In genomic region chr17:67456889-67457288, GRCh38 we compare ENCODE assay signal across 33 cellular contexts.
DNase-seq lines count a peak whose midpoint lies in the region; ATAC-seq, FAIRE-seq and TF ChIP-seq lines count a peak whose summit lies in the region.
"Had no signal": no experiment of that assay in that cellular context is flagged by ENCODE, and none has a peak within 500 bp of the region (broad histone marks: within the 10 kb centered on the region; RNA-seq: fewer than 3 reads in every experiment).

No MANE protein-coding gene starts in this region.

- no peaks in the 10 kb centered on the region for H3K27me3 Mint-ChIP-seq in activated CD4-positive, alpha-beta memory T cell treated with anti-CD3 and anti-CD28 coated beads for 36 hours
- H3K27me3 Mint-ChIP-seq in activated CD4-positive, alpha-beta memory T cell treated with anti-CD3 and anti-CD28 coated beads, Interleukin-2, amount 10 ng/mL, durations not matched to agents 7 days and 5 days, result no peaks in the 10 kb centered on the region
- H3K27me3 Mint-ChIP-seq in CD8-positive, alpha-beta T cell (ENCODE audit: low read depth), result no peaks in the 10 kb centered on the region
- H3K27me3 Mint-ChIP-seq in activated T-cell treated with anti-CD3 and anti-CD28 coated beads, Interleukin-2, amount 50 U/mL, for 72 hours (ENCODE audit: low read depth), result no peaks in the 10 kb centered on the region

- POLR2A ChIA-PET in activated CD4-positive, alpha-beta memory T cell treated with anti-CD3 and anti-CD28 coated beads for 36 hours (lab: Charles Lee), result interaction anchor here (1.2 kb wide), 1 partner anchor 16 kb away, joined by 4 read pairs; no protein-coding TSS in a partner anchor
- POLR2A ChIA-PET in activated CD4-positive, alpha-beta memory T cell treated with anti-CD3 and anti-CD28 coated beads, Interleukin-2, amount 10 ng/mL, durations not matched to agents 7 days and 5 days (lab: Charles Lee), result interaction anchor here (1.3 to 2.4 kb wide), 5 partner anchors 10 to 88 kb away, joined by 3 to 11 read pairs (median 4); no protein-coding TSS in a partner anchor
- POLR2A ChIA-PET in CD8-positive, alpha-beta T cell (lab: Charles Lee), result interaction anchor here (1.1 to 4.8 kb wide), 4 partner anchors 10 to 22 kb away, joined by 4 to 26 read pairs (median 6); no protein-coding TSS in a partner anchor
- POLR2A ChIA-PET in HepG2 (lab: Yijun Ruan, JAX), result no interaction called here

- no peaks in the 10 kb centered on the region for H3K9me3 ChIP-seq in CD8-positive, alpha-beta T cell (ENCODE audit: low read length)
- H3K9me3 ChIP-seq in HepG2 (ENCODE audit: low read length), result peaks cover 5% of the 10 kb centered on the region
- H3K9me3 ChIP-seq: BE2C, colonic mucosa, esophagus squamous epithelium, ovary, testis, uterus had no signal

- no peak overlapping the region for H3K4me2 ChIP-seq in HepG2 (ENCODE audit: low read depth, low read length)
- H3K4me2 ChIP-seq: A549 had no signal

- peaks cover 66% of the 10 kb centered on the region for H3K4me1 Mint-ChIP-seq in activated CD4-positive, alpha-beta memory T cell treated with anti-CD3 and anti-CD28 coated beads for 36 hours (ENCODE audit: low read depth)
- peaks cover 41% of the 10 kb centered on the region for H3K4me1 Mint-ChIP-seq in activated CD4-positive, alpha-beta memory T cell treated with anti-CD3 and anti-CD28 coated beads, Interleukin-2, amount 10 ng/mL, durations not matched to agents 7 days and 5 days
- peaks cover 85% of the 10 kb centered on the region for H3K4me1 Mint-ChIP-seq in CD8-positive, alpha-beta T cell (ENCODE audit: low read depth)
- H3K4me1 Mint-ChIP-seq in activated T-cell treated with anti-CD3 and anti-CD28 coated beads, Interleukin-2, amount 50 U/mL, for 72 hours (ENCODE audit: low read depth), result peaks cover 54% of the 10 kb centered on the region
- H3K4me1 Mint-ChIP-seq: mesothelial cell of epicardium, nephron had no signal

- TF ChIP-seq RAD21 in HepG2 (CRISPR knock-in tag; IDR thresholded peaks at IDR 0.05), result no peak

- H3K36me3 ChIP-seq in CD8-positive, alpha-beta T cell (ENCODE audit: insufficient read depth, low read length), result no peaks in the 10 kb centered on the region
- no peaks in the 10 kb centered on the region; a peak in 1 of 5 replicates for H3K36me3 ChIP-seq in HepG2 (replicated peaks in 1 of 2; ENCODE audit: control insufficient read depth in 1 of 2, insufficient read depth in 2 of 2, low read length in 2 of 2)
- H3K36me3 ChIP-seq: BE2C, colonic mucosa, esophagus squamous epithelium, gastroesophageal sphincter, ovary, uterus had no signal

- intact Hi-C loops in activated CD4-positive, alpha-beta memory T cell treated with anti-CD3 and anti-CD28 coated beads for 36 hours (cut with micrococcal nuclease), result no loop called here
- intact Hi-C loops in CD8-positive, alpha-beta T cell (cut with DNase I, micrococcal nuclease), result no loop called here
- intact Hi-C loops in HepG2 (cut with micrococcal nuclease; ENCODE audit: unreplicated experiment), result no loop called here

- no TSS peak for BruUV-seq in HepG2 (replicated peaks; lab: Mats Ljungman, UMichigan)

- H3K4me3 ChIP-seq in CD8-positive, alpha-beta T cell (ENCODE audit: low read depth, low read length), result no peak overlapping the region
- no peak overlapping the region for H3K4me3 ChIP-seq in HepG2 (replicated peaks in 1 of 3; ENCODE audit: insufficient read depth in 1 of 3, low read depth in 2 of 3, low read length in 3 of 3)
- H3K4me3 ChIP-seq: A549, colonic mucosa, esophagus squamous epithelium, gastroesophageal sphincter, left ventricle myocardium inferior, ovary, testis, uterus had no signal

- no peak for TF ChIP-seq POLR2A in HepG2 (IDR thresholded peaks at IDR 0.05; ENCODE audit: insufficient read depth in 1 of 2, low read depth in 2 of 2, low read length in 2 of 2)

- no peaks in the 10 kb centered on the region for H3K79me2 ChIP-seq in HepG2 (ENCODE audit: insufficient read depth, low read length)

- peaks cover 19% of the 10 kb centered on the region for H3K36me3 Mint-ChIP-seq in activated CD4-positive, alpha-beta memory T cell treated with anti-CD3 and anti-CD28 coated beads for 36 hours
- peaks cover 37% of the 10 kb centered on the region for H3K36me3 Mint-ChIP-seq in activated CD4-positive, alpha-beta memory T cell treated with anti-CD3 and anti-CD28 coated beads, Interleukin-2, amount 10 ng/mL, durations not matched to agents 7 days and 5 days (ENCODE audit: low read depth)
- peaks cover 27% of the 10 kb centered on the region for H3K36me3 Mint-ChIP-seq in CD8-positive, alpha-beta T cell
- peaks cover 15 to 24% of the 10 kb centered on the region in 2 donors for H3K36me3 Mint-ChIP-seq in activated T-cell treated with anti-CD3 and anti-CD28 coated beads, Interleukin-2, amount 50 U/mL, for 72 hours (ENCODE audit: insufficient read depth in 2 of 2)

- DNase-seq in activated CD4-positive, alpha-beta memory T cell treated with anti-CD3 and anti-CD28 coated beads for 36 hours, result no peak
- DNase-seq in activated CD4-positive, alpha-beta memory T cell treated with anti-CD3 and anti-CD28 coated beads, Interleukin-2, amount 10 ng/mL, durations not matched to agents 7 days and 5 days, result no peak
- DNase-seq in CD8-positive, alpha-beta T cell, result peak in 1 of 7 experiments; percentile 43
- DNase-seq in activated T-cell treated with anti-CD3 and anti-CD28 coated beads, Interleukin-2, amount 50 U/mL, for 72 hours, result no peak
- DNase-seq in HepG2 (ENCODE audit: low spot score), result no peak
- no peak for DNase-seq in GF-D8 (lab: John Stamatoyannopoulos, UW)
- no peak for DNase-seq in NCI-H1105 (lab: John Stamatoyannopoulos, UW)
- DNase-seq: amniotic stem cell; BE2C; colonic mucosa; DND-41; effector memory CD4-positive, alpha-beta T cell; esophagus squamous epithelium; hypothalamus; left ventricle myocardium inferior; NCI-H1092 treated with DMSO at 0.1 percent for 48 hours; NCI-H2081 treated with DMSO at 0.1 percent for 48 hours; NCI-H82; ovary; T-helper 9 cell; testis; uterus had no signal

- peaks cover 60% of the 10 kb centered on the region for H3K4me1 ChIP-seq in CD8-positive, alpha-beta T cell (ENCODE audit: insufficient read depth, low read length)
- peaks cover 6% of the 10 kb centered on the region for H3K4me1 ChIP-seq in HepG2 (ENCODE audit: insufficient read depth, low read length)
- H3K4me1 ChIP-seq: A549, BE2C, colonic mucosa, esophagus squamous epithelium, gastroesophageal sphincter, testis, uterus had no signal

- peak overlapping the region; percentile 49 for H3K27ac Mint-ChIP-seq in activated CD4-positive, alpha-beta memory T cell treated with anti-CD3 and anti-CD28 coated beads for 36 hours
- H3K27ac Mint-ChIP-seq in activated CD4-positive, alpha-beta memory T cell treated with anti-CD3 and anti-CD28 coated beads, Interleukin-2, amount 10 ng/mL, durations not matched to agents 7 days and 5 days, result no peak overlapping the region
- peak overlapping the region; percentile 75 for H3K27ac Mint-ChIP-seq in CD8-positive, alpha-beta T cell
- H3K27ac Mint-ChIP-seq in activated T-cell treated with anti-CD3 and anti-CD28 coated beads, Interleukin-2, amount 50 U/mL, for 72 hours, result peak overlapping the region; percentile 96
- H3K27ac Mint-ChIP-seq: activated T-helper 2 cell treated with anti-CD3 and anti-CD28 coated beads, Interferon-gamma antibody, Interleukin-2, Interleukin-4, amounts not matched to agents 10 μg/mL and 5 μg/mL and 100 μg/mL, durations not matched to agents 14 hours and 24 hours and 36 hours; mesothelial cell of epicardium; nephron had no signal

- WGBS in HepG2 (ENCODE audit: low lambda C conversion rate), result 78% methylated on average over 3 of the region's 3 CpGs

- peaks cover 21% of the 10 kb centered on the region for H3K9me3 Mint-ChIP-seq in activated CD4-positive, alpha-beta memory T cell treated with anti-CD3 and anti-CD28 coated beads for 36 hours
- H3K9me3 Mint-ChIP-seq in activated CD4-positive, alpha-beta memory T cell treated with anti-CD3 and anti-CD28 coated beads, Interleukin-2, amount 10 ng/mL, durations not matched to agents 7 days and 5 days, result peaks cover 16% of the 10 kb centered on the region
- peaks cover 11% of the 10 kb centered on the region for H3K9me3 Mint-ChIP-seq in CD8-positive, alpha-beta T cell
- H3K9me3 Mint-ChIP-seq in activated T-cell treated with anti-CD3 and anti-CD28 coated beads, Interleukin-2, amount 50 U/mL, for 72 hours, result peaks cover 9 to 12% of the 10 kb centered on the region in 2 donors

- H4K20me1 ChIP-seq in HepG2 (ENCODE audit: insufficient read depth, low read length), result no peaks in the 10 kb centered on the region

- CTCF ChIA-PET in activated CD4-positive, alpha-beta memory T cell treated with anti-CD3 and anti-CD28 coated beads for 36 hours (lab: Charles Lee), result interaction anchor here (0.9 to 6.2 kb wide), 6 partner anchors 12 to 78 kb away, joined by 3 to 40 read pairs (median 6); no protein-coding TSS in a partner anchor
- CTCF ChIA-PET in activated CD4-positive, alpha-beta memory T cell treated with anti-CD3 and anti-CD28 coated beads, Interleukin-2, amount 10 ng/mL, durations not matched to agents 7 days and 5 days (lab: Charles Lee), result interaction anchor here (1.3 to 1.9 kb wide), 3 partner anchors 16 to 18 kb away, joined by 3 to 11 read pairs (median 6); no protein-coding TSS in a partner anchor
- CTCF ChIA-PET in CD8-positive, alpha-beta T cell (lab: Charles Lee), result interaction anchor here (0.8 to 12.8 kb wide), 6 partner anchors 11 to 131 kb away, joined by 3 to 84 read pairs (median 6); no protein-coding TSS in a partner anchor
- CTCF ChIA-PET in HepG2 (lab: Yijun Ruan, JAX; ENCODE audit: low intra/inter-chr PET ratio, low total read pairs), result no interaction called here

- no peak overlapping the region for H3K4me3 Mint-ChIP-seq in activated CD4-positive, alpha-beta memory T cell treated with anti-CD3 and anti-CD28 coated beads for 36 hours
- H3K4me3 Mint-ChIP-seq in activated CD4-positive, alpha-beta memory T cell treated with anti-CD3 and anti-CD28 coated beads, Interleukin-2, amount 10 ng/mL, durations not matched to agents 7 days and 5 days, result no peak overlapping the region
- no peak overlapping the region for H3K4me3 Mint-ChIP-seq in CD8-positive, alpha-beta T cell
- H3K4me3 Mint-ChIP-seq in activated T-cell treated with anti-CD3 and anti-CD28 coated beads, Interleukin-2, amount 50 U/mL, for 72 hours, result peak overlapping the region in 1 of 2 donors; percentile 25
- H3K4me3 Mint-ChIP-seq: mesothelial cell of epicardium, nephron had no signal

- H2AFZ ChIP-seq in HepG2 (ENCODE audit: low read length), result no peak overlapping the region

- no peak for TF ChIP-seq CTCF in CD8-positive, alpha-beta T cell (IDR thresholded peaks at IDR 0.05)
- no peak for TF ChIP-seq CTCF in HepG2 (CRISPR knock-in tag; IDR thresholded peaks at IDR 0.05)

- no peaks in the 10 kb centered on the region for H3K27me3 ChIP-seq in CD8-positive, alpha-beta T cell (ENCODE audit: insufficient read depth, low read length)
- no peaks in the 10 kb centered on the region for H3K27me3 ChIP-seq in HepG2 (ENCODE audit: control insufficient read depth in 1 of 2, insufficient read depth in 2 of 2, low read length in 2 of 2)
- H3K27me3 ChIP-seq: BE2C, colonic mucosa, esophagus squamous epithelium, gastroesophageal sphincter, ovary, testis, uterus had no signal

- in situ Hi-C loops in HepG2 (cut with HindIII; ENCODE audit: extremely low pct_ligation_motif_present, low pct_unique_long_range_greater_than_20kb), result no loop called here

- TF ChIP-seq EP300 in HepG2 (IDR thresholded peaks at IDR 0.05; ENCODE audit: low read depth in 2 of 2, low read length in 2 of 2), result no peak
- no peak for TF ChIP-seq EP300 in HepG2 (CRISPR knock-in tag; IDR thresholded peaks at IDR 0.05; ENCODE audit: borderline replicate concordance)

- H3K9ac ChIP-seq in HepG2 (ENCODE audit: insufficient read depth, low read depth, low read length), result no peak overlapping the region

- no peak overlapping the region for H3K27ac ChIP-seq in CD8-positive, alpha-beta T cell (ENCODE audit: low read depth, low read length)
- H3K27ac ChIP-seq in HepG2 (ENCODE audit: extremely low read length, insufficient read depth, low read length), result no peak overlapping the region
- H3K27ac ChIP-seq: A549, colonic mucosa, esophagus squamous epithelium, gastroesophageal sphincter, left ventricle myocardium inferior, ovary, testis, uterus had no signal

- no peak for FAIRE-seq in HepG2 (lab: Jason Lieb, UNC)
- FAIRE-seq: A549, bronchial epithelial cell, GM12892, H54, islet of Langerhans had no signal

- no peak for ATAC-seq in CD8-positive, alpha-beta T cell
- ATAC-seq in activated T-cell treated with anti-CD3 and anti-CD28 coated beads, Interleukin-2, amount 50 U/mL, for 72 hours (replicated peaks in 1 of 2), result no peak
- no peak for ATAC-seq in HepG2
- no peak for ATAC-seq in HG03432 (IDR thresholded peaks at IDR 0.05; ENCODE audit: unreplicated experiment)
- ATAC-seq: A549, gastroesophageal sphincter, SK-N-SH treated with all-trans-retinoic acid at 6 μM for 48 hours had no signal
